In genomic region chr1:109649380-109649987, GRCh38 we compare ENCODE assay signal across 10 cellular contexts. TPM values are rescaled to one million over a fixed set of nuclear protein-coding genes. Genes with fewer than 3 reads are reported as not detected.
DNase-seq lines count a peak whose midpoint lies in the region; ATAC-seq, FAIRE-seq and TF ChIP-seq lines count a peak whose summit lies in the region.
"Had no signal": no experiment of that assay in that cellular context is flagged by ENCODE, and none has a peak within 500 bp of the region (broad histone marks: within the 10 kb centered on the region; RNA-seq: fewer than 3 reads in every experiment).

No MANE protein-coding gene starts in this region.

- H3K9ac ChIP-seq in astrocyte (ENCODE audit: low read length) = peak overlapping the region; percentile 30

- H2AFZ ChIP-seq in astrocyte (ENCODE audit: low read depth, low read length) = peak overlapping the region; percentile 10

- H3K27me3 ChIP-seq in astrocyte (ENCODE audit: insufficient read depth, low read length) = peaks cover 5% of the 10 kb centered on the region

- H3K4me1 ChIP-seq in astrocyte (ENCODE audit: insufficient read depth, low read length) = peaks cover 12% of the 10 kb centered on the region

- no peaks in the 10 kb centered on the region for H4K20me1 ChIP-seq in astrocyte (ENCODE audit: insufficient read depth, low read length)

- H3K4me3 Mint-ChIP-seq in astrocyte (ENCODE audit: unreplicated experiment) = no peak overlapping the region
- H3K4me3 Mint-ChIP-seq: activated naive CD4-positive, alpha-beta T cell treated with anti-CD3 and anti-CD28 coated beads, Interleukin-2, amount 10 ng/mL, durations not matched to agents 7 days and 5 days had no signal

- no peaks in the 10 kb centered on the region for H3K36me3 Mint-ChIP-seq in astrocyte (ENCODE audit: low read depth, unreplicated experiment)
- H3K36me3 Mint-ChIP-seq: activated naive CD4-positive, alpha-beta T cell treated with anti-CD3 and anti-CD28 coated beads, Interleukin-2, amount 10 ng/mL, durations not matched to agents 7 days and 5 days had no signal

- no peaks in the 10 kb centered on the region for H3K36me3 ChIP-seq in astrocyte (ENCODE audit: insufficient read depth, low read length)

- no peaks in the 10 kb centered on the region for H3K79me2 ChIP-seq in astrocyte (ENCODE audit: insufficient read depth, low read length)

- H3K27ac ChIP-seq in astrocyte (ENCODE audit: low read depth, low read length) = no peak overlapping the region

- H3K4me1 Mint-ChIP-seq in astrocyte (ENCODE audit: low read depth, unreplicated experiment) = no peaks in the 10 kb centered on the region

- H3K27ac Mint-ChIP-seq in astrocyte (ENCODE audit: unreplicated experiment) = no peak overlapping the region
- H3K27ac Mint-ChIP-seq: activated naive CD4-positive, alpha-beta T cell treated with anti-CD3 and anti-CD28 coated beads, Interleukin-2, amount 10 ng/mL, durations not matched to agents 7 days and 5 days had no signal

- H3K4me3 ChIP-seq in astrocyte (ENCODE audit: insufficient read depth, low read depth, low read length) = peak overlapping the region; percentile 38

- peak; percentile 65 for DNase-seq in Ammon's horn (ENCODE audit: low spot score)
- peak; percentile 59 for DNase-seq in LHCN-M2 (ENCODE audit: low read depth)
- DNase-seq in astrocyte (ENCODE audit: low read depth) = peak; percentile 27
- peak; percentile 38 to 45 for DNase-seq in lung microvascular endothelial cell (ENCODE audit: low read depth in 2 of 2)
- DNase-seq in NCI-H187 treated with DMSO at 0.1 percent for 48 hours (lab: John Stamatoyannopoulos, UW) = no peak
- DNase-seq: activated naive CD4-positive, alpha-beta T cell treated with anti-CD3 and anti-CD28 coated beads, Interleukin-2, amount 10 ng/mL, durations not matched to agents 7 days and 5 days had no signal

- FAIRE-seq in astrocyte (lab: Jason Lieb, UNC) = peak; percentile 41

- H3K27me3 Mint-ChIP-seq in astrocyte (ENCODE audit: low read depth, unreplicated experiment) = peaks cover 33% of the 10 kb centered on the region

- H3K9me3 Mint-ChIP-seq in astrocyte (ENCODE audit: unreplicated experiment) = no peaks in the 10 kb centered on the region
- H3K9me3 Mint-ChIP-seq: activated naive CD4-positive, alpha-beta T cell treated with anti-CD3 and anti-CD28 coated beads, Interleukin-2, amount 10 ng/mL, durations not matched to agents 7 days and 5 days had no signal

- H3K9me3 ChIP-seq in astrocyte (ENCODE audit: insufficient read depth, low read depth, low read length) = no peaks in the 10 kb centered on the region

- peak; percentile 28 for TF ChIP-seq CTCF in astrocyte (IDR thresholded peaks at IDR 0.05; ENCODE audit: insufficient read depth, low read depth, low read length)

- peak overlapping the region; percentile 74 for H3K4me2 ChIP-seq in astrocyte (ENCODE audit: low read length)

- ATAC-seq in GM21423 (IDR thresholded peaks at IDR 0.05; ENCODE audit: unreplicated experiment) (no peak), HG03521 (IDR thresholded peaks at IDR 0.05; ENCODE audit: unreplicated experiment) (no peak), HG02884 (IDR thresholded peaks at IDR 0.05; ENCODE audit: unreplicated experiment) (no peak)

RNA-seq across cellular contexts. Expression of gene GSTM4, which starts 6.4 kb away (rescaled TPM):
- total RNA-seq in LHCN-M2 (2014; rRNA removed) (4.2 and 10.5 TPM in 2 replicates), astrocyte (4.4 and 4.6 TPM in 2 replicates), lung microvascular endothelial cell (0.40 and 0.65 TPM in 2 replicates)
- polyA plus RNA-seq in LHCN-M2 (2012) = 15.3 TPM

RNA-seq across cellular contexts. Expression of gene GSTM2, which starts 18.4 kb away (rescaled TPM):
- total RNA-seq in LHCN-M2 (2014; rRNA removed) = 16.2 and 18.4 TPM in 2 replicates
- polyA plus RNA-seq in LHCN-M2 (2012) = 56.7 TPM
- 11.8 and 13.4 TPM in 2 replicates for total RNA-seq in astrocyte
- total RNA-seq in lung microvascular endothelial cell = 0.87 and 1.4 TPM in 2 replicates

RNA-seq across cellular contexts. Expression of gene AMPD2, which starts 29.8 kb away (rescaled TPM):
- total RNA-seq in LHCN-M2 (2014; rRNA removed) (44.0 and 60.0 TPM in 2 replicates), astrocyte (155 and 156 TPM in 2 replicates), lung microvascular endothelial cell (25.3 and 26.8 TPM in 2 replicates)
- 37.9 TPM for polyA plus RNA-seq in LHCN-M2 (2012)

RNA-seq across cellular contexts. Expression of gene GNAT2, which starts 30.1 kb away (rescaled TPM):
- total RNA-seq in LHCN-M2 (2014; rRNA removed) (not detected in 2 replicates), astrocyte (not detected in 2 replicates), lung microvascular endothelial cell (under 0.01 and 0.22 TPM in 2 replicates)
- 0.10 TPM for polyA plus RNA-seq in LHCN-M2 (2012)
- total RNA-seq: mononuclear cell had no signal

RNA-seq across cellular contexts. Expression of gene GSTM1, which starts 38.1 kb away (rescaled TPM):
- total RNA-seq in LHCN-M2 (2014; rRNA removed) (1.1 and 1.2 TPM in 2 replicates), astrocyte (not detected in 2 replicates), lung microvascular endothelial cell (not detected in 2 replicates)
- polyA plus RNA-seq in LHCN-M2 (2012) = 5.6 TPM
- total RNA-seq: mononuclear cell had no signal
